21 cellular contexts compared by ENCODE assay signal in genomic region chr6:3701631-3702030, GRCh38.
"Had no signal": no experiment of that assay in that cellular context is flagged by ENCODE, and none has a peak within 500 bp of the region (broad histone marks: within the 10 kb centered on the region; RNA-seq: fewer than 3 reads in every experiment).

No MANE protein-coding gene starts in this region.

- H3K27me3 ChIP-seq: esophagus squamous epithelium, foreskin keratinocyte, hepatocyte, sigmoid colon, testis, tibial nerve, upper lobe of right lung, vagina had no signal

- H3K9me3 ChIP-seq: esophagus squamous epithelium, sigmoid colon, testis, vagina had no signal

- H3K27me3 Mint-ChIP-seq: stimulated activated naive CD8-positive, alpha-beta T cell treated with anti-CD3 and anti-CD28 coated beads, Interleukin-15, amount 100 ng/mL, for 72 hours had no signal

- H3K27ac ChIP-seq: esophagus squamous epithelium, foreskin keratinocyte, hepatocyte, sigmoid colon, skin epidermis, testis, tibial nerve, upper lobe of right lung, vagina had no signal

- H3K4me1 ChIP-seq: esophagus squamous epithelium, sigmoid colon, testis, upper lobe of right lung, vagina had no signal

- H3K4me1 Mint-ChIP-seq: naive B cell; stimulated activated naive B cell treated with anti-CD40 and anti-IgM and Interleukin-4, amounts not matched to agents 10 μg/mL and 1 μg/mL and 100 μg/mL, for 72 hours; stimulated activated naive CD8-positive, alpha-beta T cell treated with anti-CD3 and anti-CD28 coated beads, Interleukin-15, amount 100 ng/mL, for 72 hours had no signal

- H3K4me3 ChIP-seq: esophagus squamous epithelium, hepatocyte, lung, sigmoid colon, skin epidermis, testis, tibial nerve, upper lobe of right lung, vagina had no signal

- H3K27ac Mint-ChIP-seq: naive B cell; nephron progenitor cell; stimulated activated naive B cell treated with anti-CD40 and anti-IgM and Interleukin-4, amounts not matched to agents 10 μg/mL and 1 μg/mL and 100 μg/mL, for 72 hours; stimulated activated naive CD8-positive, alpha-beta T cell treated with anti-CD3 and anti-CD28 coated beads, Interleukin-15, amount 100 ng/mL, for 72 hours had no signal

- H3K4me3 Mint-ChIP-seq: naive B cell; nephron progenitor cell; stimulated activated naive B cell treated with anti-CD40 and anti-IgM and Interleukin-4, amounts not matched to agents 10 μg/mL and 1 μg/mL and 100 μg/mL, for 72 hours; stimulated activated naive CD8-positive, alpha-beta T cell treated with anti-CD3 and anti-CD28 coated beads, Interleukin-15, amount 100 ng/mL, for 72 hours had no signal

- DNase-seq: dermis blood vessel endothelial cell; esophagus squamous epithelium; foreskin keratinocyte; head of caudate nucleus; left colon; left ventricle myocardium superior; mesenchymal stem cell; naive B cell; nephron progenitor cell; sigmoid colon; stimulated activated CD4-positive, alpha-beta T cell treated with anti-CD3 and anti-CD28 coated beads, Interleukin-2, amount 100 ng/mL, for 24 hours; stimulated activated CD4-positive, alpha-beta T cell treated with anti-CD3 and anti-CD28 coated beads, Interleukin-4, amount 100 ng/mL, for 4 hours; stimulated activated naive B cell treated with anti-CD40 and anti-IgM and Interleukin-4, amounts not matched to agents 10 μg/mL and 1 μg/mL and 100 μg/mL, for 72 hours; stimulated activated naive CD8-positive, alpha-beta T cell treated with anti-CD3 and anti-CD28 coated beads, Interleukin-15, amount 100 ng/mL, for 72 hours; testis; upper lobe of right lung had no signal

- H3K36me3 ChIP-seq: esophagus squamous epithelium, sigmoid colon, tibial nerve, upper lobe of right lung, vagina had no signal
